ENCODE assay signal across 8 cellular contexts in the genomic region with DNA sequence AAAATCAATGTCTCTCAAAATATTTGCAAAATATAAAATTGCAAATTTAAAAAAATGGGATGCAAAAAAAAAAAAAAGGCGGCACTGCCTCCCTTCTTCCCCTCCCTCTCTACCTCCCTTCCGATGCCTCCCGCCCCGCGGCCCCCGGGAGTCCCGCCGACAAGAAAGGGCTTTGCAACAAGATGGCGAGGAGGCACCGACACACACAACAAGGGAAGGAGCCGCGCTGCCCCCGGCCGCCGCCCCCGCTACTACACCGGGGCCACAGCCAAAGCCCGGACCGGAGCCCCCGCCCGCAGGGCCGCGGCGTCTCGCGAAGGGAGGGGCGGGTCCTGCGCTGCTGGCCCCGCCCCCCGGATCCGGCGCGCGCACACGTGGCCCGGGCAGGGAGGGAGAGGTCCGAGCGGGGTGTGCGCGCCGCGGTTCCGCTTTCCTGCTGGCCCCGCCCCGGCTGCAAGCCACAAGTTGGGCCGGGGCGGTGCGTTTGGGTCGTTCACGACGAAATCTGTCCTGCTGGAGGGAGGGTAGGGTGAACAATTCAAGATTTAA. TPM values are rescaled to one million over a fixed set of nuclear protein-coding genes. Genes with fewer than 3 reads are reported as not detected.
A peak's percentile ranks its signal among the peaks of the same experiment; 100 is the strongest.
DNase-seq lines count a peak whose midpoint lies in the region; ATAC-seq, FAIRE-seq and TF ChIP-seq lines count a peak whose summit lies in the region.

A gene with protein sequence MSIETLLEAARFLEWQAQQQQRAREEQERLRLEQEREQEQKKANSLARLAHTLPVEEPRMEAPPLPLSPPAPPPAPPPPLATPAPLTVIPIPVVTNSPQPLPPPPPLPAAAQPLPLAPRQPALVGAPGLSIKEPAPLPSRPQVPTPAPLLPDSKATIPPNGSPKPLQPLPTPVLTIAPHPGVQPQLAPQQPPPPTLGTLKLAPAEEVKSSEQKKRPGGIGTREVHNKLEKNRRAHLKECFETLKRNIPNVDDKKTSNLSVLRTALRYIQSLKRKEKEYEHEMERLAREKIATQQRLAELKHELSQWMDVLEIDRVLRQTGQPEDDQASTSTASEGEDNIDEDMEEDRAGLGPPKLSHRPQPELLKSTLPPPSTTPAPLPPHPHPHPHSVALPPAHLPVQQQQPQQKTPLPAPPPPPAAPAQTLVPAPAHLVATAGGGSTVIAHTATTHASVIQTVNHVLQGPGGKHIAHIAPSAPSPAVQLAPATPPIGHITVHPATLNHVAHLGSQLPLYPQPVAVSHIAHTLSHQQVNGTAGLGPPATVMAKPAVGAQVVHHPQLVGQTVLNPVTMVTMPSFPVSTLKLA (minus strand): TSS at position 184 of the 549 bp plus-strand sequence. CDS start 348 bp downstream, outside the sequence.

- no peaks in the 10 kb centered on the region for H3K9me3 ChIP-seq in pancreas
- H3K9me3 ChIP-seq in thyroid gland: no peaks in the 10 kb centered on the region

- peak within 1 kb of the TSS; percentile 99 for H3K27ac Mint-ChIP-seq in activated naive CD8-positive, alpha-beta T cell treated with anti-CD3 and anti-CD28 coated beads for 36 hours

- H3K4me1 ChIP-seq in pancreas (peaks cover 25 to 52% (median 48%) of the 10 kb centered on the region in 3 donors), thyroid gland (peaks cover 36 to 63% of the 10 kb centered on the region in 2 donors)

- H3K4me3 Mint-ChIP-seq in activated naive CD8-positive, alpha-beta T cell treated with anti-CD3 and anti-CD28 coated beads for 36 hours: peak within 1 kb of the TSS; percentile 99

- intact Hi-C loops in Right ventricle myocardium inferior (cut with DNase I): loop anchor here (1.0 to 5.0 kb wide), 3 partner anchors 8 to 311 kb away; partner anchors contain the start of genes CLUH, SGSM2 and TSR1
- intact Hi-C loops in pancreas (cut with DNase I): no loop called here
- intact Hi-C loops in thyroid gland (cut with DNase I): no loop called here

- 0 to 1% methylated on average over 30 to 51 of the region's 51 CpGs for WGBS in pancreas, 2 donors
- WGBS in thyroid gland, 2 donors: 0% methylated on average over 20 to 21 of the region's 51 CpGs

- H3K4me3 ChIP-seq in GM08714 (ENCODE audit: low read length): peak within 1 kb of the TSS; percentile 85
- peak within 1 kb of the TSS; percentile 85 to 92 (median 90) for H3K4me3 ChIP-seq in pancreas
- peak within 1 kb of the TSS; percentile 43 to 95 (median 94) for H3K4me3 ChIP-seq in thyroid gland (replicated peaks in 1 of 3)

- peak; percentile 29 for ATAC-seq in HG02571 (IDR thresholded peaks at IDR 0.05; ENCODE audit: unreplicated experiment)
- ATAC-seq in Right ventricle myocardium inferior: peak; percentile 68
- peak; percentile 62 to 70 (median 66) for ATAC-seq in pancreas

- DNase-seq in NCI-H1092 (lab: John Stamatoyannopoulos, UW): peak; percentile 85
- DNase-seq in SKM-1 treated with dmso at 0.1 percent for 144 hours (lab: John Stamatoyannopoulos, UW; ENCODE audit: unreplicated experiment): peak; percentile 89
- DNase-seq in activated naive CD8-positive, alpha-beta T cell treated with anti-CD3 and anti-CD28 coated beads for 36 hours: peak; percentile 98
- peak; percentile 98 for DNase-seq in Right ventricle myocardium inferior (ENCODE audit: missing footprints)
- DNase-seq in pancreas: peak; percentile 92 to 97 (median 96)
- DNase-seq in thyroid gland: peak; percentile 95

- peak in 1 of 2 donors; percentile 77 for TF ChIP-seq POLR2A in thyroid gland (IDR thresholded peaks at IDR 0.05)

- FAIRE-seq in pancreas (lab: Jason Lieb, UNC): no peak

- TF ChIP-seq CTCF in pancreas (IDR thresholded peaks at IDR 0.05) (no peak), thyroid gland (IDR thresholded peaks at IDR 0.05) (no peak)

- H3K27ac ChIP-seq in pancreas (peak within 1 kb of the TSS; percentile 98 to 99 (median 98)), thyroid gland (peak within 1 kb of the TSS; percentile 92 to 98 (median 95))

- H3K9me3 Mint-ChIP-seq in activated naive CD8-positive, alpha-beta T cell treated with anti-CD3 and anti-CD28 coated beads for 36 hours: no peaks in the 10 kb centered on the region

- H3K4me1 Mint-ChIP-seq in activated naive CD8-positive, alpha-beta T cell treated with anti-CD3 and anti-CD28 coated beads for 36 hours: peaks cover 49% of the 10 kb centered on the region

- no peaks in the 10 kb centered on the region for H3K36me3 Mint-ChIP-seq in activated naive CD8-positive, alpha-beta T cell treated with anti-CD3 and anti-CD28 coated beads for 36 hours

- H3K27me3 ChIP-seq in pancreas (no peaks in the 10 kb centered on the region), thyroid gland (no peaks in the 10 kb centered on the region)

- H3K36me3 ChIP-seq in pancreas (no peaks in the 10 kb centered on the region), thyroid gland (no peaks in the 10 kb centered on the region)

- H3K27me3 Mint-ChIP-seq in activated naive CD8-positive, alpha-beta T cell treated with anti-CD3 and anti-CD28 coated beads for 36 hours: no peaks in the 10 kb centered on the region

RNA-seq across cellular contexts. Expression of the gene that starts here (rescaled TPM):
- 10 to 100 TPM; 23.8 to 25.6 TPM for total RNA-seq in activated naive CD8-positive, alpha-beta T cell treated with anti-CD3 and anti-CD28 coated beads for 36 hours
- 10.9 TPM for total RNA-seq in Right ventricle myocardium inferior
- 10 to 100 TPM in 4 of 6 donors, 1 to 10 TPM in 2; 8.7 to 15.8 (median 10.3) TPM for total RNA-seq in pancreas
- 10 to 100 TPM in 1 of 2 donors, 1 to 10 TPM in 1; 9.6 to 15.3 TPM for polyA plus RNA-seq in pancreas
- 10 to 100 TPM in 3 of 4 donors, 1 to 10 TPM in 1; 8.2 to 28.9 (median 10.9) TPM for total RNA-seq in thyroid gland

Comparison
In these comparisons a context has a peak if more than half of its experiments do, and no peak if none do; other contexts are left out.
1. Peak in every context shown above with its lines: DNase-seq, ATAC-seq, H3K4me3 ChIP-seq and H3K27ac ChIP-seq.